Comparison of ENCODE assay signal across 19 cellular contexts in genomic region chr3:30871720-30872119, GRCh38. TPM values are rescaled to one million over a fixed set of nuclear protein-coding genes. Genes with fewer than 3 reads are reported as not detected.
DNase-seq lines count a peak whose midpoint lies in the region; ATAC-seq, FAIRE-seq and TF ChIP-seq lines count a peak whose summit lies in the region.
"Had no signal": no experiment of that assay in that cellular context is flagged by ENCODE, and none has a peak within 500 bp of the region (broad histone marks: within the 10 kb centered on the region; RNA-seq: fewer than 3 reads in every experiment).

No MANE protein-coding gene starts in this region.

- H3K4me3 ChIP-seq in astrocyte (ENCODE audit: insufficient read depth, low read depth, low read length) (no peak overlapping the region), left lung (no peak overlapping the region)

- H3K27me3 ChIP-seq in astrocyte (ENCODE audit: insufficient read depth, low read length) (peaks cover 3% of the 10 kb centered on the region), left lung (no peaks in the 10 kb centered on the region)

- no peaks in the 10 kb centered on the region for H3K36me3 Mint-ChIP-seq in astrocyte (ENCODE audit: low read depth, unreplicated experiment)
- H3K36me3 Mint-ChIP-seq: CD4-positive, alpha-beta memory T cell; IgD-negative memory B cell had no signal

- TF ChIP-seq CTCF in astrocyte (IDR thresholded peaks at IDR 0.05; ENCODE audit: insufficient read depth, low read depth, low read length) (no peak), left lung (IDR thresholded peaks at IDR 0.05) (no peak)

- no peak overlapping the region for H3K4me2 ChIP-seq in astrocyte (ENCODE audit: low read length)

- peaks cover 3% of the 10 kb centered on the region for H3K4me1 Mint-ChIP-seq in astrocyte (ENCODE audit: low read depth, unreplicated experiment)
- H3K4me1 Mint-ChIP-seq: CD4-positive, alpha-beta memory T cell; IgD-negative memory B cell had no signal

- no peaks in the 10 kb centered on the region for H3K9me3 ChIP-seq in astrocyte (ENCODE audit: insufficient read depth, low read depth, low read length)
- no peaks in the 10 kb centered on the region for H3K9me3 ChIP-seq in left lung

- H3K79me2 ChIP-seq in astrocyte (ENCODE audit: insufficient read depth, low read length) = no peaks in the 10 kb centered on the region

- no peaks in the 10 kb centered on the region for H3K36me3 ChIP-seq in astrocyte (ENCODE audit: insufficient read depth, low read length)
- no peaks in the 10 kb centered on the region for H3K36me3 ChIP-seq in left lung

- no peak overlapping the region for H3K27ac Mint-ChIP-seq in astrocyte (ENCODE audit: unreplicated experiment)
- H3K27ac Mint-ChIP-seq: CD4-positive, alpha-beta memory T cell; H9 had no signal

- intact Hi-C loops in left lung (cut with DNase I) = no loop called here

- no peak for FAIRE-seq in astrocyte (lab: Jason Lieb, UNC)
- FAIRE-seq: HTR-8/SVneo had no signal

- ATAC-seq in left lung = peak; percentile 33

- no peaks in the 10 kb centered on the region for H4K20me1 ChIP-seq in astrocyte (ENCODE audit: insufficient read depth, low read length)

- H3K9me3 Mint-ChIP-seq in astrocyte (ENCODE audit: unreplicated experiment) = no peaks in the 10 kb centered on the region
- H3K9me3 Mint-ChIP-seq: CD4-positive, alpha-beta memory T cell; H9; IgD-negative memory B cell had no signal

- H3K27ac ChIP-seq in astrocyte (ENCODE audit: low read depth, low read length) (no peak overlapping the region), left lung (no peak overlapping the region), substantia nigra (ENCODE audit: low read depth, low read length, poor library complexity, severe bottlenecking) (no peak overlapping the region)
- H3K27ac ChIP-seq: HL-60 had no signal

- DNase-seq in NCI-H2029 (lab: John Stamatoyannopoulos, UW) (peak; percentile 60), NCI-H2029 treated with DMSO at 0.1 percent for 48 hours (lab: John Stamatoyannopoulos, UW) (no peak), NCI-H2081 treated with DMSO at 0.1 percent for 48 hours (lab: John Stamatoyannopoulos, UW) (peak; percentile 14), astrocyte (ENCODE audit: low read depth) (peak; percentile 22), left lung (no peak), A172 (ENCODE audit: low spot score) (no peak), substantia nigra (lab: John Stamatoyannopoulos, UW) (no peak)
- no peak for DNase-seq in stimulated activated CD4-positive, alpha-beta T cell treated with anti-CD3 and anti-CD28 coated beads, Interleukin-4, amount 100 ng/mL, for 24 hours
- DNase-seq: 8988T; CD4-positive, alpha-beta memory T cell; H9; Kasumi-1; MM.1S; NCI-H524 treated with DMSO at 0.1 percent for 48 hours; RPMI8226; SW 1271 had no signal

- H3K27me3 Mint-ChIP-seq in astrocyte (ENCODE audit: low read depth, unreplicated experiment) = peaks cover 27% of the 10 kb centered on the region

- no peak overlapping the region for H3K9ac ChIP-seq in astrocyte (ENCODE audit: low read length)

- H3K4me1 ChIP-seq in astrocyte (ENCODE audit: insufficient read depth, low read length) (no peaks in the 10 kb centered on the region), left lung (no peaks in the 10 kb centered on the region)

- no peak overlapping the region for H3K4me3 Mint-ChIP-seq in astrocyte (ENCODE audit: unreplicated experiment)
- H3K4me3 Mint-ChIP-seq: CD4-positive, alpha-beta memory T cell; H9 had no signal

- no peak overlapping the region for H2AFZ ChIP-seq in astrocyte (ENCODE audit: low read depth, low read length)

RNA-seq across cellular contexts. Expression of gene GADL1, which starts 22.7 kb away (rescaled TPM):
- total RNA-seq in astrocyte (0.09 TPM in 1 of 2 replicates, not detected in the other), left lung (under 1 TPM in 1 of 2 donors, not detected in 1; 0.10 TPM)
- 0.02 TPM in 1 of 2 replicates, not detected in the other for total RNA-seq in A172 (2014; rRNA removed; shearing (Covaris generic))
- total RNA-seq: CD4-positive, alpha-beta memory T cell had no signal

Comparison
In these comparisons a context has a peak if more than half of its experiments do, and no peak if none do; other contexts are left out.
1. DNase-seq: peak in NCI-H2029 (single experiment), NCI-H2081 treated with DMSO at 0.1 percent for 48 hours (single experiment) and astrocyte (single experiment); none in NCI-H2029 treated with DMSO at 0.1 percent for 48 hours (single experiment), left lung (0 of 2), A172 (single experiment), stimulated activated CD4-positive, alpha-beta T cell treated with anti-CD3 and anti-CD28 coated beads, Interleukin-4, amount 100 ng/mL, for 24 hours (single experiment) and substantia nigra (0 of 49).